ENCODE assay signal across 21 cellular contexts in the genomic region with DNA sequence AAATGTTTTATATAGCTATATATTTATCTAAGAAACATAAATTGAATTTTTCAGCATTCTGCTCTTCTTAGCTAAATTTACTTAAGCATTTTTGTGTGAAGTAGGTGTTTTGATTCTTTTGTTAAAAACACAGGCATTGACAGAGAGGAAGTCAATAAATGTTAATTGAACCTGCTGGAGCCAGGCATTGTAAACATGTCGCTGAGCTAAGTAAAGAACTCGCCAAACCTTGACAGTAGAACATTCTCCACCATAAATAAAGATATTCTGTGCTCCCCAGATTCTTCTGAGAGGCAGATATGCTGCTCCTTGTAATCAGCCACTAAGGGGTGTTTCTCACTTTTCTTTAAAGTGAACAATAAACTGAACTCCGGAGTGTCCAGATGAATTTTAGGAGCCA. TPM values are rescaled to one million over a fixed set of nuclear protein-coding genes. Genes with fewer than 3 reads are reported as not detected.
DNase-seq lines count a peak whose midpoint lies in the region; ATAC-seq and TF ChIP-seq lines count a peak whose summit lies in the region.
"Had no signal": no experiment of that assay in that cellular context is flagged by ENCODE, and none has a peak within 500 bp of the region (broad histone marks: within the 10 kb centered on the region; RNA-seq: fewer than 3 reads in every experiment).

No MANE protein-coding gene starts in this region.

- H3K27me3 ChIP-seq in breast epithelium: no peaks in the 10 kb centered on the region
- no peaks in the 10 kb centered on the region for H3K27me3 ChIP-seq in left lung
- H3K27me3 ChIP-seq: body of pancreas, MG63, right atrium auricular region, thyroid gland had no signal

- no peak for DNase-seq in breast epithelium (ENCODE audit: low spot score in 2 of 2)
- no peak for DNase-seq in MCF 10A (ENCODE audit: unreplicated experiment)
- DNase-seq in coronary artery (ENCODE audit: low spot score): no peak
- DNase-seq in neural crest cell (ENCODE audit: low read depth, low spot score): no peak
- no peak for DNase-seq in left lung
- no peak for DNase-seq in amniotic stem cell (lab: John Stamatoyannopoulos, UW)
- DNase-seq: activated CD8-positive, alpha-beta memory T cell treated with anti-CD3 and anti-CD28 coated beads, Interleukin-2, amount 50 U/mL, for 48 hours; activated naive CD4-positive, alpha-beta T cell treated with Interleukin-2 at 50 U/mL for 16 hours; CD4-positive, alpha-beta T cell; naive thymus-derived CD4-positive, alpha-beta T cell; NCI-H2171; SIG-M5; stimulated activated CD4-positive, alpha-beta T cell treated with anti-CD3 and anti-CD28 coated beads, Interleukin-4, amount 100 ng/mL, for 24 hours; T-helper 2 cell had no signal

- CTCF ChIA-PET in MCF 10A (lab: Yijun Ruan, JAX): interaction anchor here (0.6 to 2.0 kb wide), 3 partner anchors 42 to 1215 kb away, joined by 3 to 10 read pairs (median 5); no protein-coding TSS in a partner anchor

- H3K4me3 ChIP-seq in breast epithelium: no peak overlapping the region
- no peak overlapping the region for H3K4me3 ChIP-seq in coronary artery
- no peak overlapping the region for H3K4me3 ChIP-seq in left lung
- H3K4me3 ChIP-seq: body of pancreas, MG63, right atrium auricular region, thyroid gland had no signal

- H3K4me1 ChIP-seq in breast epithelium (no peaks in the 10 kb centered on the region), left lung (no peaks in the 10 kb centered on the region)

- peak overlapping the region; percentile 77 to 82 for H3K27ac ChIP-seq in breast epithelium
- H3K27ac ChIP-seq in coronary artery: peak overlapping the region; percentile 7 to 18
- H3K27ac ChIP-seq in left lung: no peak overlapping the region
- H3K27ac ChIP-seq: body of pancreas, thyroid gland had no signal

- H3K9me3 Mint-ChIP-seq in MCF 10A (ENCODE audit: unreplicated experiment) (no peaks in the 10 kb centered on the region), neural crest cell (no peaks in the 10 kb centered on the region)
- H3K9me3 Mint-ChIP-seq: CD4-positive, alpha-beta T cell had no signal

- H3K36me3 Mint-ChIP-seq in MCF 10A (ENCODE audit: insufficient read depth, unreplicated experiment): peaks cover 15% of the 10 kb centered on the region
- peaks cover 9% of the 10 kb centered on the region for H3K36me3 Mint-ChIP-seq in neural crest cell (ENCODE audit: low read depth)
- H3K36me3 Mint-ChIP-seq: naive thymus-derived CD4-positive, alpha-beta T cell had no signal

- H3K4me3 Mint-ChIP-seq in MCF 10A (ENCODE audit: unreplicated experiment) (no peak overlapping the region), neural crest cell (no peak overlapping the region)
- H3K4me3 Mint-ChIP-seq: CD4-positive, alpha-beta T cell; naive thymus-derived CD4-positive, alpha-beta T cell had no signal

- TF ChIP-seq CTCF in breast epithelium (IDR thresholded peaks at IDR 0.05) (no peak), MCF 10A (IDR thresholded peaks at IDR 0.05; ENCODE audit: unreplicated experiment) (no peak), coronary artery (IDR thresholded peaks at IDR 0.05) (no peak), neural crest cell (conservative IDR thresholded peaks at IDR 0.05) (no peak), left lung (IDR thresholded peaks at IDR 0.05) (no peak)

- H3K27ac Mint-ChIP-seq in MCF 10A (ENCODE audit: low read depth, unreplicated experiment): no peak overlapping the region
- H3K27ac Mint-ChIP-seq in neural crest cell (ENCODE audit: unreplicated experiment): peak overlapping the region; percentile 7
- H3K27ac Mint-ChIP-seq: CD4-positive, alpha-beta T cell; naive thymus-derived CD4-positive, alpha-beta T cell had no signal

- H3K9me3 ChIP-seq in breast epithelium: no peaks in the 10 kb centered on the region
- no peaks in the 10 kb centered on the region for H3K9me3 ChIP-seq in left lung
- H3K9me3 ChIP-seq: body of pancreas, MG63, right atrium auricular region, thyroid gland had no signal

- no peak for TF ChIP-seq POLR2A in breast epithelium (IDR thresholded peaks at IDR 0.05)

- H3K27me3 Mint-ChIP-seq in MCF 10A (ENCODE audit: insufficient read depth, unreplicated experiment): no peaks in the 10 kb centered on the region
- no peaks in the 10 kb centered on the region for H3K27me3 Mint-ChIP-seq in neural crest cell (ENCODE audit: low read depth)
- H3K27me3 Mint-ChIP-seq: CD4-positive, alpha-beta T cell had no signal

- no TSS peak for BruUV-seq in MCF 10A (replicated peaks; lab: Mats Ljungman, UMichigan)

- H3K36me3 ChIP-seq in breast epithelium (no peaks in the 10 kb centered on the region), left lung (no peaks in the 10 kb centered on the region)
- H3K36me3 ChIP-seq: thyroid gland had no signal

- H3K4me1 Mint-ChIP-seq in MCF 10A (ENCODE audit: insufficient read depth, unreplicated experiment) (no peaks in the 10 kb centered on the region), neural crest cell (peaks cover 20% of the 10 kb centered on the region)
- H3K4me1 Mint-ChIP-seq: naive thymus-derived CD4-positive, alpha-beta T cell had no signal

- ATAC-seq in HG02763 (IDR thresholded peaks at IDR 0.05; ENCODE audit: unreplicated experiment) (no peak), GM19467 (IDR thresholded peaks at IDR 0.05; ENCODE audit: unreplicated experiment) (no peak), left lung (no peak)
- ATAC-seq: activated CD4-positive, CD25-positive, alpha-beta regulatory T cell treated with anti-CD3 and anti-CD28 coated beads, Interleukin-2, amount 50 U/mL, for 24 hours; naive thymus-derived CD4-positive, alpha-beta T cell had no signal

- intact Hi-C loops in breast epithelium (cut with DNase I; ENCODE audit: low total_unique reads) (no loop called here), MCF 10A (cut with micrococcal nuclease) (no loop called here), left lung (cut with DNase I) (no loop called here)

- POLR2A ChIA-PET in MCF 10A (lab: Yijun Ruan, JAX): interaction anchor here (0.7 to 1.1 kb wide), 2 partner anchors 19 to 108 kb away, joined by 3 read pairs; partner anchors contain the start of gene LRRC28

RNA-seq across cellular contexts. Expression of gene SYNM, which starts 38.4 kb away (rescaled TPM):
- total RNA-seq in breast epithelium (100 to 1,000 TPM in 2 of 3 donors, 10 to 100 TPM in 1; 32.0 to 319 (median 115) TPM), MCF 10A (2022) (0.12 TPM in 2 replicates), neural crest cell (3.1 and 3.5 TPM in 2 replicates), left lung (10 to 100 TPM; 15.3 to 17.6 TPM)

Comparison
In these comparisons a context has a peak if more than half of its experiments do, and no peak if none do; other contexts are left out.
1. H3K27ac ChIP-seq: peak in breast epithelium (2 of 2) and coronary artery (2 of 2); none in left lung (0 of 2).